Comparison of ENCODE assay signal across 21 cellular contexts in genomic region chr3:119550090-119550910, GRCh38. TPM values are rescaled to one million over a fixed set of nuclear protein-coding genes. Genes with fewer than 3 reads are reported as not detected.
DNase-seq lines count a peak whose midpoint lies in the region; ATAC-seq and TF ChIP-seq lines count a peak whose summit lies in the region.
"Had no signal": no experiment of that assay in that cellular context is flagged by ENCODE, and none has a peak within 500 bp of the region (broad histone marks: within the 10 kb centered on the region; RNA-seq: fewer than 3 reads in every experiment).

No MANE protein-coding gene starts in this region.

- H3K27me3 Mint-ChIP-seq in activated T-helper 17 cell treated with anti-CD3 and anti-CD28 coated beads, Interleukin-2, amount 50 U/mL, for 72 hours: no peaks in the 10 kb centered on the region
- H3K27me3 Mint-ChIP-seq: CD4-positive, alpha-beta memory T cell had no signal

- H3K4me1 Mint-ChIP-seq in activated T-helper 17 cell treated with anti-CD3 and anti-CD28 coated beads, Interleukin-2, amount 50 U/mL, for 72 hours: peaks cover 5% of the 10 kb centered on the region
- H3K4me1 Mint-ChIP-seq: CD4-positive, alpha-beta memory T cell had no signal

- H3K9me3 Mint-ChIP-seq in activated T-helper 17 cell treated with anti-CD3 and anti-CD28 coated beads, Interleukin-2, amount 50 U/mL, for 72 hours: no peaks in the 10 kb centered on the region
- H3K9me3 Mint-ChIP-seq: CD4-positive, alpha-beta memory T cell had no signal

- ATAC-seq in activated CD4-positive, CD25-positive, alpha-beta regulatory T cell treated with anti-CD3 and anti-CD28 coated beads, Interleukin-2, amount 50 U/mL, for 24 hours: peak; percentile 30 to 32
- ATAC-seq in GM19395 (IDR thresholded peaks at IDR 0.05; ENCODE audit: unreplicated experiment): peak; percentile 42
- peak; percentile 39 for ATAC-seq in HG02870 (IDR thresholded peaks at IDR 0.05; ENCODE audit: unreplicated experiment)
- no peak for ATAC-seq in activated T-helper 17 cell treated with anti-CD3 and anti-CD28 coated beads, Interleukin-2, amount 50 U/mL, for 72 hours (replicated peaks)
- ATAC-seq: pancreas had no signal

- H3K27ac Mint-ChIP-seq in activated T-helper 17 cell treated with anti-CD3 and anti-CD28 coated beads, Interleukin-2, amount 50 U/mL, for 72 hours: no peak overlapping the region

- peaks cover 51% of the 10 kb centered on the region for H3K36me3 Mint-ChIP-seq in activated T-helper 17 cell treated with anti-CD3 and anti-CD28 coated beads, Interleukin-2, amount 50 U/mL, for 72 hours (ENCODE audit: low read depth)
- H3K36me3 Mint-ChIP-seq: CD4-positive, alpha-beta memory T cell had no signal

- no peak for TF ChIP-seq CTCF in fibroblast of pulmonary artery (IDR thresholded peaks at IDR 0.05; ENCODE audit: low read length, missing control alignments)

- no peak overlapping the region for H3K4me3 ChIP-seq in fibroblast of pulmonary artery (replicated peaks; ENCODE audit: low read depth, low read length)
- H3K4me3 ChIP-seq: gastrocnemius medialis, pancreas, SJCRH30, thoracic aorta had no signal

- no peak for DNase-seq in activated CD4-positive, CD25-positive, alpha-beta regulatory T cell treated with anti-CD3 and anti-CD28 coated beads, Interleukin-2, amount 50 U/mL, for 72 hours
- peak; percentile 7 for DNase-seq in fibroblast of pulmonary artery (ENCODE audit: low read depth)
- DNase-seq in activated naive CD4-positive, alpha-beta T cell treated with Interleukin-2 at 50 U/mL for 16 hours: no peak
- no peak for DNase-seq in Kasumi-1 (lab: John Stamatoyannopoulos, UW)
- DNase-seq: 8988T; activated CD8-positive, alpha-beta memory T cell treated with anti-CD3 and anti-CD28 coated beads for 24 hours; activated naive CD4-positive, alpha-beta T cell; CD4-positive, alpha-beta memory T cell; effector CD4-positive, alpha-beta T cell; gastrocnemius medialis; IMR-90; NCI-H187 treated with DMSO at 0.1 percent for 48 hours; NCI-H82; pancreas; SJCRH30 had no signal

- no peak overlapping the region for H3K4me3 Mint-ChIP-seq in activated T-helper 17 cell treated with anti-CD3 and anti-CD28 coated beads, Interleukin-2, amount 50 U/mL, for 72 hours
- H3K4me3 Mint-ChIP-seq: CD4-positive, alpha-beta memory T cell had no signal

RNA-seq across cellular contexts. Expression of gene CD80, which starts 9.1 kb away (rescaled TPM):
- total RNA-seq in activated T-helper 17 cell treated with anti-CD3 and anti-CD28 coated beads, Interleukin-2, amount 50 U/mL, for 72 hours: 10 to 100 TPM; 24.3 to 28.8 TPM
- total RNA-seq: G401, IMR-90 had no signal

RNA-seq across cellular contexts. Expression of gene ADPRH, which starts 29.0 kb away (rescaled TPM):
- 10 to 100 TPM; 11.4 to 14.7 TPM for total RNA-seq in activated T-helper 17 cell treated with anti-CD3 and anti-CD28 coated beads, Interleukin-2, amount 50 U/mL, for 72 hours
- total RNA-seq: G401 had no signal

RNA-seq across cellular contexts. Expression of gene PLA1A, which starts 47.4 kb away (rescaled TPM):
- under 1 TPM; 0.34 to 0.39 TPM for total RNA-seq in activated T-helper 17 cell treated with anti-CD3 and anti-CD28 coated beads, Interleukin-2, amount 50 U/mL, for 72 hours
- total RNA-seq: CD4-positive, alpha-beta memory T cell; G401; IMR-90 had no signal

RNA-seq across cellular contexts. Expression of gene TIMMDC1, which starts 52.0 kb away (rescaled TPM):
- 10 to 100 TPM; 55.6 to 89.7 TPM for total RNA-seq in activated T-helper 17 cell treated with anti-CD3 and anti-CD28 coated beads, Interleukin-2, amount 50 U/mL, for 72 hours
